ENCODE assay signal across 18 cellular contexts in the genomic region with DNA sequence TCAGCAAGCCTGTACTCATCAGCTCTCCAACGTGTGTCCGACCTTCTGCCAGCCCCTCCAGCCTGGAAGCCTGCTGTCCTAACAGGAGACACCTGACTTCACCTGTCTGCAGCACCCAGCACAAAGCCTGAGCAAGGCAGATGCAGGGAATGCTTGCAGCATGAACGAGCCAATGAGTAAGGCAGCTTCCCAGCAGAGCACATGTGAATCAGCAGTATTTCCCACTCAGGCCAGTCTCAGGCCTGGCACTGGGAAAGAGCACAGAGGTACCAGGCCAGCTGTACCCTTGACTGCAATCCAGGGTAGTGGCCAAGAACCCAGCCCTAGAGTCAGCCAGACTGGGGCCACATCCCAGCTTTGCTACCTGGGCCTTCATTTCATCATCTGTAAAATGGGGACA.
"Had no signal": no experiment of that assay in that cellular context is flagged by ENCODE, and none has a peak within 500 bp of the region (broad histone marks: within the 10 kb centered on the region; RNA-seq: fewer than 3 reads in every experiment).

No MANE protein-coding gene starts in this region.

- H3K4me3 Mint-ChIP-seq: activated B cell treated with CpG ODN at 0.5 μM for 24 hours; activated CD8-positive, alpha-beta T cell treated with anti-CD3 and anti-CD28 coated beads, Interleukin-2, amount 10 ng/mL, durations not matched to agents 7 days and 5 days; activated naive CD4-positive, alpha-beta T cell treated with anti-CD3 and anti-CD28 coated beads, Interleukin-2, amount 50 U/mL, for 24 hours; central memory CD8-positive, alpha-beta T cell; naive B cell had no signal

- H3K36me3 ChIP-seq: neutrophil had no signal

- H3K27me3 ChIP-seq: body of pancreas, hepatocyte, neutrophil had no signal

- H3K9me3 ChIP-seq: body of pancreas, neutrophil had no signal

- H3K27ac ChIP-seq: body of pancreas, hepatocyte, neutrophil, parathyroid adenoma had no signal

- H3K4me1 Mint-ChIP-seq: activated B cell treated with CpG ODN at 0.5 μM for 24 hours; activated naive CD4-positive, alpha-beta T cell treated with anti-CD3 and anti-CD28 coated beads, Interleukin-2, amount 50 U/mL, for 24 hours; central memory CD8-positive, alpha-beta T cell; naive B cell had no signal

- H3K9me3 Mint-ChIP-seq: central memory CD8-positive, alpha-beta T cell had no signal

- H3K27ac Mint-ChIP-seq: activated B cell treated with CpG ODN at 0.5 μM for 24 hours; activated CD8-positive, alpha-beta T cell treated with anti-CD3 and anti-CD28 coated beads, Interleukin-2, amount 10 ng/mL, durations not matched to agents 7 days and 5 days; activated naive CD4-positive, alpha-beta T cell treated with anti-CD3 and anti-CD28 coated beads, Interleukin-2, amount 50 U/mL, for 24 hours; naive B cell had no signal

- H3K4me1 ChIP-seq: body of pancreas, parathyroid adenoma had no signal

- H3K4me3 ChIP-seq: body of pancreas, hepatocyte had no signal

- DNase-seq: activated B cell treated with CpG ODN at 0.5 μM for 24 hours; activated CD4-positive, alpha-beta T cell treated with anti-CD3 and anti-CD28 coated beads for 48 hours; activated CD8-positive, alpha-beta memory T cell treated with anti-CD3 and anti-CD28 coated beads, Interleukin-2, amount 50 U/mL, for 4 hours; activated CD8-positive, alpha-beta T cell treated with anti-CD3 and anti-CD28 coated beads, Interleukin-2, amount 10 ng/mL, durations not matched to agents 7 days and 5 days; activated effector memory CD4-positive, alpha-beta T cell treated with anti-CD3 and anti-CD28 coated beads, Interleukin-2, amount 50 U/mL, for 16 hours; activated T-cell treated with anti-CD3 and anti-CD28 coated beads, Interleukin-2, amount 50 U/mL, for 48 hours; body of pancreas; cortex of kidney; effector CD4-positive, alpha-beta T cell; naive B cell; stimulated activated CD4-positive, alpha-beta T cell treated with anti-CD3 and anti-CD28 coated beads, Interleukin-12 subunit alpha, Interleukin-12 subunit beta, amount 100 ng/mL, for 4 hours; stimulated activated CD4-positive, alpha-beta T cell treated with anti-CD3 and anti-CD28 coated beads, Interleukin-2, amount 100 ng/mL, for 24 hours; SW 1271 had no signal

- H3K36me3 Mint-ChIP-seq: activated naive CD4-positive, alpha-beta T cell treated with anti-CD3 and anti-CD28 coated beads, Interleukin-2, amount 50 U/mL, for 24 hours; naive B cell had no signal

- ATAC-seq: activated CD8-positive, alpha-beta T cell treated with anti-CD3 and anti-CD28 coated beads, Interleukin-2, amount 10 ng/mL, durations not matched to agents 7 days and 5 days; body of pancreas had no signal
